8 cellular contexts compared by ENCODE assay signal in genomic region chr19:45370410-45371204, GRCh38. TPM values are rescaled to one million over a fixed set of nuclear protein-coding genes. Genes with fewer than 3 reads are reported as not detected.
DNase-seq lines count a peak whose midpoint lies in the region; ATAC-seq and TF ChIP-seq lines count a peak whose summit lies in the region.

Gene ERCC2 (minus strand): TSS chr19:45370573. CDS start chr19:45370540, 33 bp downstream.

- DNase-seq in DMS 273 treated with DMSO at 0.1 percent for 48 hours (lab: John Stamatoyannopoulos, UW) (peak; percentile 96), PC-3 (peak; percentile 98), activated T-cell treated with anti-CD3 and anti-CD28 coated beads for 48 hours (ENCODE audit: low read depth) (peak; percentile 100), epithelial cell of proximal tubule (ENCODE audit: low read depth) (peak; percentile 73), mucosa of gallbladder (ENCODE audit: low spot score) (peak; percentile 100)
- DNase-seq in stimulated activated CD8-positive, alpha-beta memory T cell treated with anti-CD3 and anti-CD28 coated beads, Interleukin-4, amount 100 ng/mL, for 4 hours (ENCODE audit: low read depth in 2 of 2, low spot score in 1 of 2): peak; percentile 98 to 99

- TF ChIP-seq EP300 in Ishikawa (IDR thresholded peaks at IDR 0.05; ENCODE audit: borderline replicate concordance): no peak

- H3K4me3 ChIP-seq in PC-3 (ENCODE audit: low read length) (peak within 1 kb of the TSS; percentile 94), epithelial cell of proximal tubule (ENCODE audit: low read depth, low read length) (peak within 1 kb of the TSS; percentile 87)

- BruUV-seq in PC-3 (replicated peaks; lab: Mats Ljungman, UMichigan): TSS peak; percentile 98

- no peaks in the 10 kb centered on the region for H4K20me1 ChIP-seq in PC-3 (ENCODE audit: low read length)

- H3K27me3 ChIP-seq in PC-3 (ENCODE audit: low read length): no peaks in the 10 kb centered on the region

- peaks cover 29% of the 10 kb centered on the region for H3K79me2 ChIP-seq in PC-3 (ENCODE audit: low read length)

- peak within 1 kb of the TSS; percentile 93 for H3K4me2 ChIP-seq in PC-3 (ENCODE audit: low read length)

- CTCF ChIA-PET in PC-3 (lab: Charles Lee): no interaction called here

- H3F3A ChIP-seq in PC-3 (ENCODE audit: low read length, unreplicated experiment): no peaks in the 10 kb centered on the region

- H3K9me3 ChIP-seq in PC-3 (ENCODE audit: low read length): no peaks in the 10 kb centered on the region

- no peaks in the 10 kb centered on the region for H3K9me2 ChIP-seq in PC-3 (replicated peaks; ENCODE audit: low read length)

- H3K36me3 ChIP-seq in PC-3 (ENCODE audit: low read depth, low read length): no peaks in the 10 kb centered on the region

- intact Hi-C loops in PC-3 (cut with micrococcal nuclease): no loop called here

- H3K4me1 ChIP-seq in PC-3 (ENCODE audit: insufficient read depth, low read length): peaks cover 7% of the 10 kb centered on the region

- H2AFZ ChIP-seq in PC-3 (ENCODE audit: low read length): peak within 1 kb of the TSS; percentile 76

- peak within 1 kb of the TSS; percentile 30; the same call in 1 of the 2 replicates for H3K27ac ChIP-seq in PC-3 (ENCODE audit: low read length)

- POLR2A ChIA-PET in PC-3 (lab: Charles Lee; ENCODE audit: unreplicated experiment): interaction anchor here (0.5 to 0.7 kb wide), 2 partner anchors 83 to 115 kb away, joined by 5 to 11 read pairs; no protein-coding TSS in a partner anchor

- TF ChIP-seq CTCF in PC-3 (conservative IDR thresholded peaks at IDR 0.05; ENCODE audit: low read depth, low read length) (no peak), epithelial cell of proximal tubule (conservative IDR thresholded peaks at IDR 0.05; ENCODE audit: low read depth, low read length) (no peak)

- TF ChIP-seq RAD21 in Ishikawa (IDR thresholded peaks at IDR 0.05; ENCODE audit: low read depth): no peak

- peak within 1 kb of the TSS; percentile 74 for H3K9ac ChIP-seq in PC-3 (ENCODE audit: low read length)

- peak; percentile 95 for ATAC-seq in GM21529 (IDR thresholded peaks at IDR 0.05; ENCODE audit: unreplicated experiment)
- peak; percentile 98 for ATAC-seq in PC-3

TF ChIP-seq in Ishikawa, 13 proteins besides CTCF, POLR2A, EP300 and RAD21:
- TF ChIP-seq REST (IDR thresholded peaks at IDR 0.05; ENCODE audit: low read depth) (no peak), TAF1 (IDR thresholded peaks at IDR 0.05; ENCODE audit: low read depth) (peak; percentile 46; the same call in 1 of the 2 replicates), YY1 (IDR thresholded peaks at IDR 0.05; ENCODE audit: low read depth) (peak; percentile 43), ZBTB7A (IDR thresholded peaks at IDR 0.05; ENCODE audit: low read depth) (peak; percentile 99)
- TF ChIP-seq, protein P1, sequence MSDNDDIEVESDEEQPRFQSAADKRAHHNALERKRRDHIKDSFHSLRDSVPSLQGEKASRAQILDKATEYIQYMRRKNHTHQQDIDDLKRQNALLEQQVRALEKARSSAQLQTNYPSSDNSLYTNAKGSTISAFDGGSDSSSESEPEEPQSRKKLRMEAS (IDR thresholded peaks at IDR 0.05): peak; percentile 20; the same call in 1 of the 2 replicates
TF ChIP-seq in Ishikawa: peak in this region for 4.

RNA-seq across cellular contexts. Expression of gene ERCC2, which starts in this region (rescaled TPM):
- total RNA-seq in PC-3 (2014; rRNA removed) (48.0 and 57.5 TPM in 2 replicates), epithelial cell of proximal tubule (32.2 and 34.8 TPM in 2 replicates), mucosa of gallbladder (23.8 TPM)

Comparison
In these comparisons a context has a peak if more than half of its experiments do, and no peak if none do; other contexts are left out.
1. Peak in every context shown above with its lines: DNase-seq, ATAC-seq, H3K4me3 ChIP-seq and H3K27ac ChIP-seq.